ENCODE assay signal across 15 cellular contexts in genomic region chr15:27483124-27483523, GRCh38.
DNase-seq lines count a peak whose midpoint lies in the region; ATAC-seq lines count a peak whose summit lies in the region.
"Had no signal": no experiment of that assay in that cellular context is flagged by ENCODE, and none has a peak within 500 bp of the region (broad histone marks: within the 10 kb centered on the region; RNA-seq: fewer than 3 reads in every experiment).

No MANE protein-coding gene starts in this region.

- DNase-seq in right cardiac atrium (no peak), T1000 (lab: John Stamatoyannopoulos, UW) (no peak)
- DNase-seq in activated naive CD4-positive, alpha-beta T cell treated with anti-CD3 and anti-CD28 coated beads, Interleukin-2, amount 50 U/mL, for 72 hours (ENCODE audit: low spot score in 2 of 2) = no peak
- DNase-seq: C1 segment of cervical spinal cord; Calu3; CD4-positive, alpha-beta memory T cell; COR-L47; DMS53; DMS79 treated with DMSO at 0.1 percent for 48 hours; GF-D8; H9 had no signal

- H3K27ac Mint-ChIP-seq in activated naive CD4-positive, alpha-beta T cell treated with anti-CD3 and anti-CD28 coated beads, Interleukin-2, amount 50 U/mL, for 72 hours = no peak overlapping the region
- H3K27ac Mint-ChIP-seq: CD4-positive, alpha-beta memory T cell had no signal

- H3K9ac ChIP-seq in HUES64 (ENCODE audit: low read depth, low read length) (no peak overlapping the region), iPS-20b (ENCODE audit: low read depth, low read length) (no peak overlapping the region)

- H3K27ac ChIP-seq in HUES64 (ENCODE audit: low read depth, low read length) (peak overlapping the region; percentile 24; the same call in 1 of the 2 replicates), iPS-20b (ENCODE audit: low read length) (no peak overlapping the region), right cardiac atrium (ENCODE audit: low read length) (no peak overlapping the region)

- peaks cover 27% of the 10 kb centered on the region for H3K4me1 ChIP-seq in HUES64 (ENCODE audit: insufficient read depth, low read length)
- peaks cover 22% of the 10 kb centered on the region for H3K4me1 ChIP-seq in iPS-20b (ENCODE audit: insufficient read depth, low read length)
- H3K4me1 ChIP-seq in right cardiac atrium (ENCODE audit: control insufficient read depth, insufficient read depth, low read length) = no peaks in the 10 kb centered on the region

- 62% methylated on average over 6 of the region's 6 CpGs for WGBS in HUES64
- 76% methylated on average over 6 of the region's 6 CpGs for WGBS in right cardiac atrium

- H3K9me3 Mint-ChIP-seq in activated naive CD4-positive, alpha-beta T cell treated with anti-CD3 and anti-CD28 coated beads, Interleukin-2, amount 50 U/mL, for 72 hours = peaks cover 0 to 4% of the 10 kb centered on the region in 2 donors

- H3K36me3 ChIP-seq in HUES64 (ENCODE audit: insufficient read depth, low read length) = no peaks in the 10 kb centered on the region
- no peaks in the 10 kb centered on the region for H3K36me3 ChIP-seq in iPS-20b (ENCODE audit: insufficient read depth, low read depth, low read length)

- H3K36me3 Mint-ChIP-seq in activated naive CD4-positive, alpha-beta T cell treated with anti-CD3 and anti-CD28 coated beads, Interleukin-2, amount 50 U/mL, for 72 hours = peaks cover 0 to 4% of the 10 kb centered on the region in 2 donors
- H3K36me3 Mint-ChIP-seq: CD4-positive, alpha-beta memory T cell had no signal

- H3K4me3 ChIP-seq in HUES64 (ENCODE audit: low read length) (no peak overlapping the region), iPS-20b (ENCODE audit: low read length) (0 out of 2 replicates have a peak overlapping the region, but pooled peaks have one; percentile 14), right cardiac atrium (ENCODE audit: low read length) (no peak overlapping the region)

- ATAC-seq in esophagus mucosa = peak; percentile 25
- ATAC-seq in right cardiac atrium = no peak
- ATAC-seq in activated naive CD4-positive, alpha-beta T cell treated with anti-CD3 and anti-CD28 coated beads, Interleukin-2, amount 50 U/mL, for 72 hours = no peak
- ATAC-seq: HCT116 had no signal

- H3K9me3 ChIP-seq in HUES64 (ENCODE audit: insufficient read depth, low read depth, low read length) = peaks cover 2% of the 10 kb centered on the region; the same call in 1 of the 2 replicates
- no peaks in the 10 kb centered on the region for H3K9me3 ChIP-seq in iPS-20b (ENCODE audit: insufficient read depth, low read depth, low read length)
- no peaks in the 10 kb centered on the region for H3K9me3 ChIP-seq in right cardiac atrium (ENCODE audit: control insufficient read depth, low read length)

- intact Hi-C loops in right cardiac atrium (cut with DNase I) = no loop called here

- H3K27me3 ChIP-seq in HUES64 (ENCODE audit: insufficient read depth, low read length) = no peaks in the 10 kb centered on the region
- H3K27me3 ChIP-seq in iPS-20b (ENCODE audit: insufficient read depth, low read length) = no peaks in the 10 kb centered on the region
- H3K27me3 ChIP-seq in right cardiac atrium (ENCODE audit: control insufficient read depth, insufficient read depth) = no peaks in the 10 kb centered on the region
